Comparison of ENCODE assay signal across 8 cellular contexts in genomic region chr7:75915416-75916156, GRCh38. TPM values are rescaled to one million over a fixed set of nuclear protein-coding genes. Genes with fewer than 3 reads are reported as not detected.
DNase-seq lines count a peak whose midpoint lies in the region; ATAC-seq, FAIRE-seq and TF ChIP-seq lines count a peak whose summit lies in the region.

No MANE protein-coding gene starts in this region.

- POLR2A ChIA-PET in CD4-positive, alpha-beta T cell (lab: Charles Lee) = interaction anchor here (0.6 to 3.6 kb wide), 12 partner anchors 8 to 443 kb away, joined by 3 to 46 read pairs (median 8); partner anchors contain the start of genes MDH2, RHBDD2, STYXL1 and TMEM120A
- POLR2A ChIA-PET in K562 (lab: Yijun Ruan, JAX) = interaction anchor here (0.6 to 2.6 kb wide), 15 partner anchors 10 to 105 kb away, joined by 3 to 48 read pairs (median 6); no protein-coding TSS in a partner anchor

- peaks cover 60% of the 10 kb centered on the region for H3K79me2 ChIP-seq in K562 (ENCODE audit: control insufficient read depth, insufficient read depth, low read length)

- no peak for TF ChIP-seq CTCF in CD4-positive, alpha-beta T cell (IDR thresholded peaks at IDR 0.05)
- no peak for TF ChIP-seq CTCF in K562 (IDR thresholded peaks at IDR 0.05 in 2 of 3, conservative IDR thresholded peaks at IDR 0.05 in 1 of 3; ENCODE audit: insufficient read depth in 2 of 3, low read depth in 1 of 3, low read length in 3 of 3)

- peaks cover 3% of the 10 kb centered on the region for H4K20me1 ChIP-seq in K562 (replicated peaks; ENCODE audit: control insufficient read depth, insufficient read depth, low read length)

- H3K27me3 ChIP-seq in CD4-positive, alpha-beta T cell (ENCODE audit: control insufficient read depth, insufficient read depth, low read length) = no peaks in the 10 kb centered on the region
- H3K27me3 ChIP-seq in K562 (ENCODE audit: control insufficient read depth in 2 of 2, insufficient read depth in 2 of 2, low read length in 2 of 2) (no peaks in the 10 kb centered on the region), small intestine (ENCODE audit: control insufficient read depth in 2 of 2, insufficient read depth in 2 of 2, low read length in 2 of 2) (no peaks in the 10 kb centered on the region)

- H2AFZ ChIP-seq in K562 (ENCODE audit: low read depth, low read length) = peak overlapping the region; percentile 97

- no peak for TF ChIP-seq EP300 in K562 (IDR thresholded peaks at IDR 0.05; ENCODE audit: low read length)

- TF ChIP-seq POLR2A in K562 (conservative IDR thresholded peaks at IDR 0.05) = no peak

- H3K9me3 ChIP-seq in CD4-positive, alpha-beta T cell (ENCODE audit: control insufficient read depth, low read length) = no peaks in the 10 kb centered on the region
- H3K9me3 ChIP-seq in K562 (replicated peaks; ENCODE audit: control insufficient read depth, insufficient read depth, low read depth, low read length) = no peaks in the 10 kb centered on the region
- no peaks in the 10 kb centered on the region for H3K9me3 ChIP-seq in small intestine (ENCODE audit: control insufficient read depth, low read depth)

- H3K27ac Mint-ChIP-seq in CD4-positive, alpha-beta T cell = peak overlapping the region; percentile 98

- peaks cover 6% of the 10 kb centered on the region for H3K9me1 ChIP-seq in K562 (ENCODE audit: control insufficient read depth, insufficient read depth, low read length)

- H3K9ac ChIP-seq in K562 (ENCODE audit: insufficient read depth in 1 of 2, low read depth in 2 of 2, low read length in 2 of 2) = peak overlapping the region; percentile 87 to 96

- intact Hi-C loops in CD4-positive, alpha-beta T cell (cut with DNase I, micrococcal nuclease) = loop anchor here (1.0 to 10.0 kb wide), 3 partner anchors 36 to 479 kb away; partner anchors contain the start of genes RHBDD2 (in 1 of the 2) and TMEM120A (in 1 of the 2)
- intact Hi-C loops in K562 (cut with micrococcal nuclease) = no loop called here

- in situ Hi-C loops in K562 (cut with MboI) = no loop called here

- no peak for TF ChIP-seq RAD21 in K562 (CRISPR knock-in tag; conservative IDR thresholded peaks at IDR 0.05 in 1 of 2, IDR thresholded peaks at IDR 0.05 in 1 of 2)

- no peaks in the 10 kb centered on the region for H3K27me3 Mint-ChIP-seq in CD4-positive, alpha-beta T cell

- peak overlapping the region; percentile 92 for H3K4me2 ChIP-seq in K562 (ENCODE audit: insufficient read depth, low read length)

- H3K4me3 Mint-ChIP-seq in CD4-positive, alpha-beta T cell = peak overlapping the region; percentile 95

- H3K4me3 ChIP-seq in K562 (peak overlapping the region; percentile 97), small intestine (ENCODE audit: low read depth in 1 of 2, low read length in 2 of 2) (peak overlapping the region; percentile 76 to 83)

- ATAC-seq in CD4-positive, alpha-beta T cell (ENCODE audit: poor library complexity) = no peak
- ATAC-seq in GM21825 (IDR thresholded peaks at IDR 0.05; ENCODE audit: unreplicated experiment) (peak; percentile 10), K562 (peak; percentile 31), HG02885 (IDR thresholded peaks at IDR 0.05; ENCODE audit: poor library complexity, unreplicated experiment) (no peak), HG02610 (IDR thresholded peaks at IDR 0.05; ENCODE audit: unreplicated experiment) (no peak)

- under 1% methylated on average over 32 of the region's 32 CpGs for WGBS in K562 (ENCODE audit: insufficient coverage, low coverage, missing lambda C conversion rate)
- WGBS in small intestine, 3 donors = 0 to 1% (median 1%) methylated on average over 32 of the region's 32 CpGs

- CTCF ChIA-PET in CD4-positive, alpha-beta T cell (lab: Charles Lee) = interaction anchor here (0.9 to 1.2 kb wide), 3 partner anchors 13 to 105 kb away, joined by 3 to 5 read pairs (median 3); partner anchors contain the start of gene RHBDD2
- CTCF ChIA-PET in K562 (lab: Yijun Ruan, JAX; ENCODE audit: low intra/inter-chr PET ratio) = no interaction called here

- peaks cover 13% of the 10 kb centered on the region for H3K36me3 Mint-ChIP-seq in CD4-positive, alpha-beta T cell (ENCODE audit: low read depth)

- DNase-seq in CD4-positive, alpha-beta T cell = peak in 2 of 10 experiments; percentile 15 to 41
- peak; percentile 42 for DNase-seq in OCI-M1 (lab: John Stamatoyannopoulos, UW)
- DNase-seq in K562 (ENCODE audit: extremely low read depth in 1 of 4, low spot score in 3 of 4) = peak; percentile 31 to 58 (median 38)
- DNase-seq in iris pigment epithelial cell (ENCODE audit: low read depth) = peak; percentile 49
- peak; percentile 73 for DNase-seq in small intestine

- peaks cover 52% of the 10 kb centered on the region for H3K4me1 Mint-ChIP-seq in CD4-positive, alpha-beta T cell (ENCODE audit: low read depth)

- H3K4me1 ChIP-seq in K562 (replicated peaks in 1 of 2; ENCODE audit: control insufficient read depth in 2 of 2, insufficient read depth in 2 of 2, low read length in 2 of 2) (peaks cover 25 to 33% of the 10 kb centered on the region in 2 experiments; a peak in 4 of 5 replicates), small intestine (ENCODE audit: control insufficient read depth in 2 of 2, insufficient read depth in 1 of 2, low read depth in 1 of 2, low read length in 1 of 2) (no peaks in the 10 kb centered on the region)

- no peaks in the 10 kb centered on the region for H3K9me3 Mint-ChIP-seq in CD4-positive, alpha-beta T cell

- BruUV-seq in K562 (replicated peaks; lab: Mats Ljungman, UMichigan) = no TSS peak

- FAIRE-seq in K562 (lab: Jason Lieb, UNC) (peak; percentile 69), small intestine (lab: Jason Lieb, UNC) (no peak)

- peaks cover 5% of the 10 kb centered on the region; the same call in 2 of the 3 replicates for H3K36me3 ChIP-seq in K562 (ENCODE audit: control insufficient read depth, insufficient read depth, low read length)
- H3K36me3 ChIP-seq in small intestine (ENCODE audit: control insufficient read depth in 2 of 2, insufficient read depth in 2 of 2, low read length in 2 of 2) = no peaks in the 10 kb centered on the region

- peak overlapping the region; percentile 91 for H3K27ac ChIP-seq in CD4-positive, alpha-beta T cell (ENCODE audit: low read depth, low read length)
- H3K27ac ChIP-seq in K562 (ENCODE audit: extremely low read depth, low read depth, low read length) (peak overlapping the region; percentile 76), small intestine (ENCODE audit: low read depth in 1 of 2, low read length in 1 of 2) (peak overlapping the region; percentile 88 to 95)

TF ChIP-seq in K562, 482 proteins besides CTCF, POLR2A, EP300 and RAD21 (continues in another document):
- no peak for TF ChIP-seq CHD1 (IDR thresholded peaks at IDR 0.05; ENCODE audit: low read length)
- no peak for TF ChIP-seq ZBTB34 (CRISPR knock-in tag; IDR thresholded peaks at IDR 0.05)

RNA-seq across cellular contexts. Expression of gene POR, which starts 0.6 kb away (rescaled TPM):
- total RNA-seq in CD4-positive, alpha-beta T cell = 10 to 100 TPM; 44.2 to 54.8 TPM
- total RNA-seq in K562 (2011; cell fraction: chromatin; rRNA removed; ENCODE audit: low replicate concordance) = 102 and 236 TPM in 2 replicates
- 297 and 329 TPM in 2 replicates for total RNA-seq in K562 (2011; cell fraction: nucleolus; rRNA removed)
- 126 and 148 TPM in 2 replicates for total RNA-seq in K562 (2011; cell fraction: nucleoplasm; rRNA removed)
- total RNA-seq in K562 (2014; rRNA removed) = 137 and 192 TPM in 2 replicates
- 36.0 and 53.7 TPM in 2 replicates for total RNA-seq in K562 (2014; rRNA removed; fragmentation: Illumina TruSeq; extraction: Trizol)
- total RNA-seq in K562 (2015; rRNA removed; fragmentation: Illumina TruSeq; extraction: Trizol) = 40.8 and 42.0 TPM in 2 replicates
- total RNA-seq in K562 (2021) = 138 and 142 TPM in 2 replicates
- 33.8 and 51.7 TPM in 2 replicates for polyA plus RNA-seq in K562 (2011; rRNA removed)
- polyA plus RNA-seq in K562 (2011; cell fraction: cytosol; rRNA removed) = 42.7 and 139 TPM in 2 replicates
- 158 and 263 TPM in 2 replicates for polyA plus RNA-seq in K562 (2011; cell fraction: nucleus; rRNA removed)
- polyA plus RNA-seq in K562 (2012) = 72.0 and 103 TPM in 2 replicates
- 75.6 and 89.8 TPM in 2 replicates for polyA plus RNA-seq in K562 (2014; fragmentation: Illumina TruSeq; extraction: Trizol)
- polyA plus RNA-seq in K562 (2014; fragmentation: Nextera tagmentation; extraction: Ambion mirVana) = 10 to 100 TPM in 1 of 2 experiments, 1 to 10 TPM in 1; 4.7 to 10.6 TPM
- 67.5 and 76.6 TPM in 2 replicates for polyA plus RNA-seq in K562 (2014; rRNA removed)
- polyA minus RNA-seq in K562 (2011; rRNA and poly(A)+ RNA removed) = 24.0 and 27.0 TPM in 2 replicates
- polyA minus RNA-seq in K562 (2011; cell fraction: cytosol; rRNA and poly(A)+ RNA removed) = 76.6 and 85.5 TPM in 2 replicates
- polyA minus RNA-seq in K562 (2011; cell fraction: nucleus; rRNA and poly(A)+ RNA removed) = 41.2 and 50.2 TPM in 2 replicates
- polyA plus RNA-seq in small intestine = 100 to 1,000 TPM; 148 to 461 (median 376) TPM

RNA-seq across cellular contexts. Expression of gene RHBDD2, which starts 36.8 kb away (rescaled TPM):
- total RNA-seq in CD4-positive, alpha-beta T cell = 100 to 1,000 TPM; 199 to 208 TPM
- 22.0 and 61.8 TPM in 2 replicates for total RNA-seq in K562 (2011; cell fraction: chromatin; rRNA removed; ENCODE audit: low replicate concordance)
- total RNA-seq in K562 (2011; cell fraction: nucleolus; rRNA removed) = 61.1 and 68.0 TPM in 2 replicates
- 53.5 and 72.0 TPM in 2 replicates for total RNA-seq in K562 (2011; cell fraction: nucleoplasm; rRNA removed)
- 22.3 and 29.1 TPM in 2 replicates for total RNA-seq in K562 (2014; rRNA removed)
- 11.0 and 11.8 TPM in 2 replicates for total RNA-seq in K562 (2014; rRNA removed; fragmentation: Illumina TruSeq; extraction: Trizol)
- total RNA-seq in K562 (2015; rRNA removed; fragmentation: Illumina TruSeq; extraction: Trizol) = 14.5 and 14.9 TPM in 2 replicates
- total RNA-seq in K562 (2021) = 33.6 and 36.7 TPM in 2 replicates
- 17.9 and 33.4 TPM in 2 replicates for polyA plus RNA-seq in K562 (2011; rRNA removed)
- 31.3 and 72.7 TPM in 2 replicates for polyA plus RNA-seq in K562 (2011; cell fraction: cytosol; rRNA removed)
- polyA plus RNA-seq in K562 (2011; cell fraction: nucleus; rRNA removed) = 19.7 and 50.0 TPM in 2 replicates
- polyA plus RNA-seq in K562 (2012) = 37.9 and 107 TPM in 2 replicates
- polyA plus RNA-seq in K562 (2014; fragmentation: Illumina TruSeq; extraction: Trizol) = 23.8 and 45.5 TPM in 2 replicates
- 1 to 10 TPM; 3.3 to 5.4 TPM for polyA plus RNA-seq in K562 (2014; fragmentation: Nextera tagmentation; extraction: Ambion mirVana)
- polyA plus RNA-seq in K562 (2014; rRNA removed) = 20.1 and 20.9 TPM in 2 replicates
- polyA minus RNA-seq in K562 (2011; rRNA and poly(A)+ RNA removed) = 12.8 and 15.1 TPM in 2 replicates
- polyA minus RNA-seq in K562 (2011; cell fraction: cytosol; rRNA and poly(A)+ RNA removed) = 20.8 and 31.7 TPM in 2 replicates
- polyA minus RNA-seq in K562 (2011; cell fraction: nucleus; rRNA and poly(A)+ RNA removed) = 10.0 and 15.5 TPM in 2 replicates
- 10 to 100 TPM; 56.6 to 67.0 (median 59.4) TPM for polyA plus RNA-seq in small intestine

Comparison
In these comparisons a context has a peak if more than half of its experiments do, and no peak if none do; other contexts are left out.
1. ATAC-seq: peak in GM21825 (single experiment) and K562 (single experiment); none in CD4-positive, alpha-beta T cell (single experiment), HG02885 (single experiment) and HG02610 (single experiment).
2. Peak in every context shown above with its lines, with median percentiles within 50 percentile points of each other: H3K27ac ChIP-seq.